Comparison of ENCODE assay signal across 8 cellular contexts in genomic region chr1:2091611-2092604, GRCh38. TPM values are rescaled to one million over a fixed set of nuclear protein-coding genes. Genes with fewer than 3 reads are reported as not detected.
A peak's percentile ranks its signal among the peaks of the same experiment; 100 is the strongest.
DNase-seq lines count a peak whose midpoint lies in the region; ATAC-seq lines count a peak whose summit lies in the region.

No MANE protein-coding gene starts in this region.

- peaks cover 0 to 16% (median 0%) of the 10 kb centered on the region in 3 donors for H3K36me3 Mint-ChIP-seq in CD8-positive, alpha-beta memory T cell
- H3K36me3 Mint-ChIP-seq in activated naive CD8-positive, alpha-beta T cell treated with anti-CD3 and anti-CD28 coated beads, Interleukin-2, amount 50 U/mL, for 24 hours (ENCODE audit: low read depth) = peaks cover 2% of the 10 kb centered on the region

- H3K9ac ChIP-seq in NT2/D1 (ENCODE audit: insufficient read length, low read depth) = peak overlapping the region; percentile 26

- H3K4me1 ChIP-seq in CD8-positive, alpha-beta memory T cell (ENCODE audit: insufficient read depth, low read length) = no peaks in the 10 kb centered on the region
- H3K4me1 ChIP-seq in NT2/D1 (ENCODE audit: insufficient read depth, insufficient read length) = peaks cover 8% of the 10 kb centered on the region

- H3K27ac ChIP-seq in CD8-positive, alpha-beta memory T cell (ENCODE audit: low read depth, low read length) = no peak overlapping the region

- CTCF ChIA-PET in CD8-positive, alpha-beta memory T cell (lab: Charles Lee) = interaction anchor here (0.7 to 1.5 kb wide), 3 partner anchors 48 to 290 kb away, joined by 3 to 6 read pairs (median 4); no protein-coding TSS in a partner anchor

- H3K27me3 Mint-ChIP-seq in CD8-positive, alpha-beta memory T cell = peaks cover 0 to 1% of the 10 kb centered on the region in 2 donors
- H3K27me3 Mint-ChIP-seq in activated naive CD8-positive, alpha-beta T cell treated with anti-CD3 and anti-CD28 coated beads, Interleukin-2, amount 50 U/mL, for 24 hours = no peaks in the 10 kb centered on the region

- no peak overlapping the region for H3K4me3 Mint-ChIP-seq in CD8-positive, alpha-beta memory T cell
- H3K4me3 Mint-ChIP-seq in activated naive CD8-positive, alpha-beta T cell treated with anti-CD3 and anti-CD28 coated beads, Interleukin-2, amount 50 U/mL, for 24 hours = no peak overlapping the region

- no peaks in the 10 kb centered on the region for H3K9me3 ChIP-seq in CD8-positive, alpha-beta memory T cell (ENCODE audit: low read length)
- peaks cover 9% of the 10 kb centered on the region; the same call in 1 of the 2 replicates for H3K9me3 ChIP-seq in NT2/D1 (ENCODE audit: insufficient read depth, low read length)

- peak overlapping the region in 2 of 8 donors; percentile 17 to 83 for H3K27ac Mint-ChIP-seq in CD8-positive, alpha-beta memory T cell
- H3K27ac Mint-ChIP-seq in activated naive CD8-positive, alpha-beta T cell treated with anti-CD3 and anti-CD28 coated beads, Interleukin-2, amount 50 U/mL, for 24 hours = no peak overlapping the region

- POLR2A ChIA-PET in CD8-positive, alpha-beta memory T cell (lab: Charles Lee) = no interaction called here

- H3K9me3 Mint-ChIP-seq in CD8-positive, alpha-beta memory T cell = no peaks in the 10 kb centered on the region
- no peaks in the 10 kb centered on the region for H3K9me3 Mint-ChIP-seq in activated naive CD8-positive, alpha-beta T cell treated with anti-CD3 and anti-CD28 coated beads, Interleukin-2, amount 50 U/mL, for 24 hours

- H3K4me1 Mint-ChIP-seq in CD8-positive, alpha-beta memory T cell = peaks cover 4 to 5% (median 4%) of the 10 kb centered on the region in 3 donors
- peaks cover 3% of the 10 kb centered on the region for H3K4me1 Mint-ChIP-seq in activated naive CD8-positive, alpha-beta T cell treated with anti-CD3 and anti-CD28 coated beads, Interleukin-2, amount 50 U/mL, for 24 hours

- ATAC-seq in activated naive CD8-positive, alpha-beta T cell treated with anti-CD3 and anti-CD28 coated beads, Interleukin-2, amount 50 U/mL, for 24 hours = no peak
- ATAC-seq in HG03520 (IDR thresholded peaks at IDR 0.05; ENCODE audit: unreplicated experiment) (no peak), HG02759 (IDR thresholded peaks at IDR 0.05; ENCODE audit: unreplicated experiment) (no peak)

- H3K36me3 ChIP-seq in CD8-positive, alpha-beta memory T cell (ENCODE audit: insufficient read depth, low read length) = no peaks in the 10 kb centered on the region
- H3K36me3 ChIP-seq in NT2/D1 (ENCODE audit: insufficient read depth, insufficient read length, low read length) = no peaks in the 10 kb centered on the region

- DNase-seq in CD8-positive, alpha-beta memory T cell = peak; percentile 9 to 59 (median 30)
- DNase-seq in NT2/D1 (ENCODE audit: low read depth, low spot score) = peak; percentile 11
- peak; percentile 72 for DNase-seq in activated naive CD8-positive, alpha-beta T cell treated with anti-CD3 and anti-CD28 coated beads, Interleukin-2, amount 50 U/mL, for 24 hours
- DNase-seq in iPS-NIHi11 (ENCODE audit: low spot score) = peak; percentile 85
- peak; percentile 32 to 52 for DNase-seq in stimulated activated CD4-positive, alpha-beta T cell treated with anti-CD3 and anti-CD28 coated beads, Interleukin-4, amount 100 ng/mL, for 48 hours (ENCODE audit: low read depth in 2 of 2)
- DNase-seq in NCI-H146 treated with DMSO at 0.1 percent for 48 hours (lab: John Stamatoyannopoulos, UW; ENCODE audit: unreplicated experiment) = no peak

- H3K27me3 ChIP-seq in CD8-positive, alpha-beta memory T cell (ENCODE audit: insufficient read depth, low read length, poor library complexity, severe bottlenecking) = no peaks in the 10 kb centered on the region
- H3K27me3 ChIP-seq in NT2/D1 (ENCODE audit: insufficient read depth, insufficient read length) = no peaks in the 10 kb centered on the region

- H3K4me3 ChIP-seq in CD8-positive, alpha-beta memory T cell (ENCODE audit: low read length) = no peak overlapping the region
- no peak overlapping the region for H3K4me3 ChIP-seq in NT2/D1 (ENCODE audit: insufficient read length, low read depth)

RNA-seq across cellular contexts. Expression of gene PRKCZ, which starts 41.7 kb away (rescaled TPM):
- 10 to 100 TPM; 13.8 to 15.4 TPM for total RNA-seq in CD8-positive, alpha-beta memory T cell
- polyA plus RNA-seq in CD8-positive, alpha-beta memory T cell = 17.4 TPM
